16 cellular contexts compared by ENCODE assay signal in genomic region chr21:26939532-26940181, GRCh38. TPM values are rescaled to one million over a fixed set of nuclear protein-coding genes. Genes with fewer than 3 reads are reported as not detected.
DNase-seq lines count a peak whose midpoint lies in the region; ATAC-seq, FAIRE-seq and TF ChIP-seq lines count a peak whose summit lies in the region.
"Had no signal": no experiment of that assay in that cellular context is flagged by ENCODE, and none has a peak within 500 bp of the region (broad histone marks: within the 10 kb centered on the region; RNA-seq: fewer than 3 reads in every experiment).

No MANE protein-coding gene starts in this region.

- peaks cover 52% of the 10 kb centered on the region for H3K4me1 Mint-ChIP-seq in HFFc6 (ENCODE audit: low read depth)
- H3K4me1 Mint-ChIP-seq in astrocyte (ENCODE audit: low read depth, unreplicated experiment): peaks cover 3% of the 10 kb centered on the region
- H3K4me1 Mint-ChIP-seq: immature natural killer cell, T-cell had no signal

- peak; percentile 71 for DNase-seq in HFFc6
- DNase-seq in astrocyte (ENCODE audit: low read depth): peak; percentile 22
- peak; percentile 33 for DNase-seq in left ventricle myocardium inferior
- DNase-seq in activated naive CD4-positive, alpha-beta T cell treated with anti-CD3 and anti-CD28 coated beads, Interleukin-2, amount 50 U/mL, for 72 hours (ENCODE audit: low spot score in 2 of 2): no peak
- no peak for DNase-seq in colonic mucosa
- no peak for DNase-seq in HAP-1 (ENCODE audit: low spot score in 2 of 2)
- DNase-seq: activated T-cell treated with anti-CD3 and anti-CD28 coated beads, Interleukin-2, amount 50 U/mL, for 24 hours; foreskin melanocyte; immature natural killer cell; NCI-H1048; NCI-H226; stimulated activated naive CD4-positive, alpha-beta T cell treated with Interleukin-2 at 50 U/mL for 16 hours; T-cell had no signal

- intact Hi-C loops in left ventricle myocardium inferior (cut with micrococcal nuclease): no loop called here
- intact Hi-C loops in colonic mucosa (cut with DNase I): no loop called here

- H3K27me3 ChIP-seq in astrocyte (ENCODE audit: insufficient read depth, low read length) (no peaks in the 10 kb centered on the region), left ventricle myocardium inferior (ENCODE audit: low read depth) (no peaks in the 10 kb centered on the region), subcutaneous abdominal adipose tissue (ENCODE audit: control insufficient read depth in 5 of 5, insufficient read depth in 4 of 5, low read length in 5 of 5) (no peaks in the 10 kb centered on the region), colonic mucosa (no peaks in the 10 kb centered on the region), HAP-1 (ENCODE audit: low read depth) (no peaks in the 10 kb centered on the region)

- TF ChIP-seq CTCF in HFFc6 (IDR thresholded peaks at IDR 0.05) (no peak), astrocyte (IDR thresholded peaks at IDR 0.05; ENCODE audit: insufficient read depth, low read depth, low read length) (no peak), left ventricle myocardium inferior (IDR thresholded peaks at IDR 0.05; ENCODE audit: borderline replicate concordance) (no peak), colonic mucosa (IDR thresholded peaks at IDR 0.05) (no peak)

- H3K9ac ChIP-seq in astrocyte (ENCODE audit: low read length) (no peak overlapping the region), subcutaneous abdominal adipose tissue (ENCODE audit: low read length in 5 of 5) (no peak overlapping the region), colonic mucosa (ENCODE audit: low read depth in 2 of 2, low read length in 2 of 2) (no peak overlapping the region)

- H3K36me3 Mint-ChIP-seq in HFFc6 (ENCODE audit: low read depth): peaks cover 10% of the 10 kb centered on the region; the same call in 1 of the 2 replicates
- H3K36me3 Mint-ChIP-seq in astrocyte (ENCODE audit: low read depth, unreplicated experiment): no peaks in the 10 kb centered on the region
- H3K36me3 Mint-ChIP-seq in activated naive CD4-positive, alpha-beta T cell treated with anti-CD3 and anti-CD28 coated beads, Interleukin-2, amount 50 U/mL, for 72 hours: no peaks in the 10 kb centered on the region
- H3K36me3 Mint-ChIP-seq: immature natural killer cell, T-cell had no signal

- H3K4me1 ChIP-seq in astrocyte (ENCODE audit: insufficient read depth, low read length) (no peaks in the 10 kb centered on the region), left ventricle myocardium inferior (peaks cover 6% of the 10 kb centered on the region), subcutaneous abdominal adipose tissue (ENCODE audit: control insufficient read depth in 5 of 5, insufficient read depth in 5 of 5, low read length in 5 of 5) (peaks cover 0 to 37% (median 25%) of the 10 kb centered on the region in 5 donors), colonic mucosa (no peaks in the 10 kb centered on the region), HAP-1 (peaks cover 6% of the 10 kb centered on the region)

- H4K20me1 ChIP-seq in astrocyte (ENCODE audit: insufficient read depth, low read length): no peaks in the 10 kb centered on the region

- in situ Hi-C loops in HAP-1 (cut with MboI; ENCODE audit: low sequenced_read_pairs): no loop called here

- H2AFZ ChIP-seq in astrocyte (ENCODE audit: low read depth, low read length): no peak overlapping the region

- H3K79me2 ChIP-seq in astrocyte (ENCODE audit: insufficient read depth, low read length): no peaks in the 10 kb centered on the region

- no peak overlapping the region for H3K4me2 ChIP-seq in astrocyte (ENCODE audit: low read length)

- peak overlapping the region; percentile 86 for H3K27ac Mint-ChIP-seq in HFFc6
- H3K27ac Mint-ChIP-seq in astrocyte (ENCODE audit: unreplicated experiment): no peak overlapping the region
- H3K27ac Mint-ChIP-seq in activated naive CD4-positive, alpha-beta T cell treated with anti-CD3 and anti-CD28 coated beads, Interleukin-2, amount 50 U/mL, for 72 hours: no peak overlapping the region
- H3K27ac Mint-ChIP-seq: activated T-cell treated with anti-CD3 and anti-CD28 coated beads, Interleukin-2, amount 50 U/mL, for 24 hours; dendritic cell treated with granulocyte-macrophage colony-stimulating factor and Interleukin-4, amounts not matched to agents 40 ng/mL and 50 ng/mL, for 4 days; immature natural killer cell; T-cell had no signal

- H3K9me3 Mint-ChIP-seq in HFFc6: no peaks in the 10 kb centered on the region
- no peaks in the 10 kb centered on the region for H3K9me3 Mint-ChIP-seq in astrocyte (ENCODE audit: unreplicated experiment)
- H3K9me3 Mint-ChIP-seq in activated naive CD4-positive, alpha-beta T cell treated with anti-CD3 and anti-CD28 coated beads, Interleukin-2, amount 50 U/mL, for 72 hours: no peaks in the 10 kb centered on the region
- H3K9me3 Mint-ChIP-seq: activated T-cell treated with anti-CD3 and anti-CD28 coated beads, Interleukin-2, amount 50 U/mL, for 24 hours; dendritic cell treated with granulocyte-macrophage colony-stimulating factor and Interleukin-4, amounts not matched to agents 40 ng/mL and 50 ng/mL, for 4 days had no signal

- H3K27me3 Mint-ChIP-seq in HFFc6 (ENCODE audit: insufficient read depth) (no peaks in the 10 kb centered on the region), astrocyte (ENCODE audit: low read depth, unreplicated experiment) (no peaks in the 10 kb centered on the region)
- H3K27me3 Mint-ChIP-seq: activated T-cell treated with anti-CD3 and anti-CD28 coated beads, Interleukin-2, amount 50 U/mL, for 24 hours had no signal

- no peak for ATAC-seq in activated naive CD4-positive, alpha-beta T cell treated with anti-CD3 and anti-CD28 coated beads, Interleukin-2, amount 50 U/mL, for 72 hours
- ATAC-seq: T-cell had no signal

- H3K4me3 Mint-ChIP-seq in HFFc6 (no peak overlapping the region), astrocyte (ENCODE audit: unreplicated experiment) (no peak overlapping the region)
- H3K4me3 Mint-ChIP-seq: activated T-cell treated with anti-CD3 and anti-CD28 coated beads, Interleukin-2, amount 50 U/mL, for 24 hours; dendritic cell treated with granulocyte-macrophage colony-stimulating factor and Interleukin-4, amounts not matched to agents 40 ng/mL and 50 ng/mL, for 4 days; immature natural killer cell; T-cell had no signal

- H3K27ac ChIP-seq in astrocyte (ENCODE audit: low read depth, low read length) (no peak overlapping the region), left ventricle myocardium inferior (replicated peaks) (no peak overlapping the region), subcutaneous abdominal adipose tissue (ENCODE audit: low read depth, low read length) (peak overlapping the region; percentile 65), colonic mucosa (no peak overlapping the region)

- H3K9me3 ChIP-seq in astrocyte (ENCODE audit: insufficient read depth, low read depth, low read length) (no peaks in the 10 kb centered on the region), left ventricle myocardium inferior (replicated peaks) (no peaks in the 10 kb centered on the region), subcutaneous abdominal adipose tissue (ENCODE audit: control insufficient read depth in 5 of 5, low read length in 5 of 5) (no peaks in the 10 kb centered on the region), colonic mucosa (no peaks in the 10 kb centered on the region), HAP-1 (no peaks in the 10 kb centered on the region)

- FAIRE-seq in astrocyte (lab: Jason Lieb, UNC): no peak

- H3K36me3 ChIP-seq in astrocyte (ENCODE audit: insufficient read depth, low read length) (no peaks in the 10 kb centered on the region), left ventricle myocardium inferior (no peaks in the 10 kb centered on the region), subcutaneous abdominal adipose tissue (ENCODE audit: control insufficient read depth in 5 of 5, insufficient read depth in 5 of 5, low read length in 5 of 5) (peaks cover 5 to 15% (median 14%) of the 10 kb centered on the region in 5 donors), colonic mucosa (no peaks in the 10 kb centered on the region), HAP-1 (replicated peaks) (no peaks in the 10 kb centered on the region)

- H3K4me3 ChIP-seq in astrocyte (ENCODE audit: insufficient read depth, low read depth, low read length) (no peak overlapping the region), left ventricle myocardium inferior (no peak overlapping the region), subcutaneous abdominal adipose tissue (ENCODE audit: low read depth in 1 of 5, low read length in 5 of 5) (no peak overlapping the region), colonic mucosa (no peak overlapping the region), HAP-1 (no peak overlapping the region)

RNA-seq across cellular contexts. Expression of gene ADAMTS5, which starts 27.2 kb away (rescaled TPM):
- 10 to 100 TPM in 1 of 6 experiments, 1 to 10 TPM in 5; 5.5 to 13.7 (median 6.7) TPM for total RNA-seq in HFFc6 (2021; fragmentation: NEBNext Ultra II Directional; extraction: Animal tissue kit (Norgen Biotek cat#: 25700))
- total RNA-seq in astrocyte: 8.6 and 14.1 TPM in 2 replicates
- 3.0 TPM for total RNA-seq in left ventricle myocardium inferior
- total RNA-seq in activated naive CD4-positive, alpha-beta T cell treated with anti-CD3 and anti-CD28 coated beads, Interleukin-2, amount 50 U/mL, for 72 hours: not detected
- 1 to 10 TPM in 1 of 2 donors, under 1 TPM in 1; 0.96 to 1.6 TPM for total RNA-seq in colonic mucosa
- total RNA-seq: HT-29 had no signal

Comparison
In these comparisons a context has a peak if more than half of its experiments do, and no peak if none do; other contexts are left out.
1. DNase-seq: peak in HFFc6 (single experiment), astrocyte (single experiment) and left ventricle myocardium inferior (single experiment); none in activated naive CD4-positive, alpha-beta T cell treated with anti-CD3 and anti-CD28 coated beads, Interleukin-2, amount 50 U/mL, for 72 hours (0 of 2), colonic mucosa (single experiment) and HAP-1 (0 of 2).